ENCODE assay signal across 19 cellular contexts in the genomic region with DNA sequence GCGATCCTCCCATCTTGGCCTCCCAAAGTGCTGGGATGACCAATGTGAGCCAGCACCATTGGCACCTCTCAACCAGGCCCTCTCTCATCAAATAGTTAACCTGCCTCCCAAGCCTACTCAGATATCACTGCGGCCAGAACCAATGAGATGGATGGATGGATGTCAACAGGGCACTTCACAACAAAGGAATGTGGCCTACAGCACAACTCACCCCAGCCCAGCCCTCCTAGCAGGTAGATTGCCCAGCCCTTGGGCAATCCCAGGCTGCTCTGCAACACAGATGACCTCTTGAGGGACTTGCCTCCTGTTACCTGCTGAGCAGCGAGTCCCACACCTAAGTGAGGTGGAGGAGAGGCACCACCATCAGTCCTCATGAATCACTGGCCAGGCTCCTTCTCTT. TPM values are rescaled to one million over a fixed set of nuclear protein-coding genes. Genes with fewer than 3 reads are reported as not detected.
DNase-seq lines count a peak whose midpoint lies in the region; ATAC-seq, FAIRE-seq and TF ChIP-seq lines count a peak whose summit lies in the region.
"Had no signal": no experiment of that assay in that cellular context is flagged by ENCODE, and none has a peak within 500 bp of the region (broad histone marks: within the 10 kb centered on the region; RNA-seq: fewer than 3 reads in every experiment).

No MANE protein-coding gene starts in this region.

- peaks cover 16% of the 10 kb centered on the region for H3K4me1 ChIP-seq in Panc1 (ENCODE audit: control insufficient read depth, insufficient read depth, low read length)
- H3K4me1 ChIP-seq in thyroid gland, result peaks cover 47 to 73% of the 10 kb centered on the region in 2 donors

- in situ Hi-C loops in Panc1 (cut with HindIII; ENCODE audit: low pct_unique_long_range_greater_than_20kb, low sequenced_read_pairs), result no loop called here

- no peak for ATAC-seq in Panc1
- ATAC-seq in Right ventricle myocardium superior (ENCODE audit: poor library complexity), result no peak
- ATAC-seq: gastrocnemius medialis had no signal

- DNase-seq in HTR-8/SVneo (ENCODE audit: insufficient read length, low spot score) (no peak), Panc1 (ENCODE audit: low read depth, low spot score) (no peak), kidney tubule cell (ENCODE audit: low spot score) (peak; percentile 93), thyroid gland (peak; percentile 95 to 96), DMS 273 treated with DMSO at 0.1 percent for 48 hours (lab: John Stamatoyannopoulos, UW) (no peak), HuH-7 (ENCODE audit: low spot score) (no peak), Right ventricle myocardium superior (no peak)
- DNase-seq: activated CD4-positive, alpha-beta T cell treated with anti-CD3 and anti-CD28 coated beads for 4 hours; activated CD8-positive, alpha-beta memory T cell treated with anti-CD3 and anti-CD28 coated beads, Interleukin-2, amount 50 U/mL, for 4 hours; activated gamma-delta T cell treated with Interleukin-2 at 50 U/mL for 16 hours; gastrocnemius medialis; NCI-H1092 treated with DMSO at 0.1 percent for 48 hours; SHP77; stimulated activated CD4-positive, alpha-beta T cell treated with anti-CD3 and anti-CD28 coated beads, Interleukin-4, amount 100 ng/mL, for 24 hours; stimulated activated CD8-positive, alpha-beta memory T cell treated with anti-CD3 and anti-CD28 coated beads, Interleukin-4, amount 100 ng/mL, for 48 hours had no signal

- H3K9me3 ChIP-seq in Panc1 (ENCODE audit: control insufficient read depth, insufficient read depth, low read depth, low read length) (no peaks in the 10 kb centered on the region), thyroid gland (no peaks in the 10 kb centered on the region)
- H3K9me3 ChIP-seq: BLaER1 treated with 17β-estradiol and CSF1 and Interleukin-3, amounts not matched to agents 10 nM and 100 nM; gastrocnemius medialis had no signal

- POLR2A ChIA-PET in Panc1 (lab: Charles Lee), result no interaction called here

- H3K27ac ChIP-seq in Panc1 (ENCODE audit: low read length), result peak overlapping the region; percentile 39; the same call in 1 of the 2 replicates
- H3K27ac ChIP-seq in thyroid gland, result peak overlapping the region; percentile 97 to 98 (median 98)
- H3K27ac ChIP-seq: BLaER1 treated with 17β-estradiol and CSF1 and Interleukin-3, amounts not matched to agents 10 nM and 100 nM; gastrocnemius medialis had no signal

- WGBS in thyroid gland, 2 donors, result 30 to 52% methylated on average over 2 to 3 of the region's 3 CpGs

- H3K4me3 ChIP-seq in Panc1 (ENCODE audit: low read depth in 2 of 2, low read length in 2 of 2) (no peak overlapping the region), thyroid gland (replicated peaks in 1 of 3) (no peak overlapping the region)
- H3K4me3 ChIP-seq: BLaER1 treated with 17β-estradiol and CSF1 and Interleukin-3, amounts not matched to agents 10 nM and 100 nM; gastrocnemius medialis had no signal

- intact Hi-C loops in Panc1 (cut with micrococcal nuclease; ENCODE audit: unreplicated experiment) (no loop called here), thyroid gland (cut with DNase I) (no loop called here), Right ventricle myocardium superior (cut with DNase I) (no loop called here)

- CTCF ChIA-PET in Panc1 (lab: Charles Lee), result no interaction called here

- TF ChIP-seq CTCF in Panc1 (IDR thresholded peaks at IDR 0.05), result no peak
- TF ChIP-seq CTCF in thyroid gland (IDR thresholded peaks at IDR 0.05), result no peak

- H3K27me3 ChIP-seq in Panc1 (ENCODE audit: control insufficient read depth, insufficient read depth, low read length), result no peaks in the 10 kb centered on the region
- no peaks in the 10 kb centered on the region for H3K27me3 ChIP-seq in thyroid gland
- H3K27me3 ChIP-seq: gastrocnemius medialis had no signal

- no peaks in the 10 kb centered on the region for H3K36me3 ChIP-seq in Panc1 (ENCODE audit: control insufficient read depth, insufficient read depth, low read length)
- H3K36me3 ChIP-seq in thyroid gland, result no peaks in the 10 kb centered on the region
- H3K36me3 ChIP-seq: BLaER1 treated with 17β-estradiol and CSF1 and Interleukin-3, amounts not matched to agents 10 nM and 100 nM; gastrocnemius medialis had no signal

- peak; percentile 16 to 92 for TF ChIP-seq POLR2A in thyroid gland (IDR thresholded peaks at IDR 0.05)

- peak; percentile 70 for FAIRE-seq in HTR-8/SVneo (lab: Jason Lieb, UNC)
- FAIRE-seq: colon, endothelial cell of umbilical vein had no signal

- no TSS peak for BruUV-seq in Panc1 (replicated peaks; lab: Mats Ljungman, UMichigan)

RNA-seq across cellular contexts. Expression of a gene that starts 22.6 kb away (rescaled TPM):
- 51.5 TPM for total RNA-seq in Panc1 (2021; ENCODE audit: unreplicated experiment)
- 79.0 TPM for polyA plus RNA-seq in Panc1 (2012; ENCODE audit: insufficient read length)
- total RNA-seq in thyroid gland, result 100 to 1,000 TPM in 3 of 4 donors, 10 to 100 TPM in 1; 88.8 to 153 (median 132) TPM
- total RNA-seq in Right ventricle myocardium superior, result 61.6 TPM
- polyA plus RNA-seq: IgD-negative memory B cell had no signal

Comparison
In these comparisons a context has a peak if more than half of its experiments do, and no peak if none do; other contexts are left out.
1. DNase-seq: peak in kidney tubule cell (single experiment) and thyroid gland (2 of 2); none in HTR-8/SVneo (single experiment), Panc1 (single experiment), DMS 273 treated with DMSO at 0.1 percent for 48 hours (single experiment), HuH-7 (single experiment) and Right ventricle myocardium superior (single experiment).